ENCODE assay signal across 14 cellular contexts in the genomic region with DNA sequence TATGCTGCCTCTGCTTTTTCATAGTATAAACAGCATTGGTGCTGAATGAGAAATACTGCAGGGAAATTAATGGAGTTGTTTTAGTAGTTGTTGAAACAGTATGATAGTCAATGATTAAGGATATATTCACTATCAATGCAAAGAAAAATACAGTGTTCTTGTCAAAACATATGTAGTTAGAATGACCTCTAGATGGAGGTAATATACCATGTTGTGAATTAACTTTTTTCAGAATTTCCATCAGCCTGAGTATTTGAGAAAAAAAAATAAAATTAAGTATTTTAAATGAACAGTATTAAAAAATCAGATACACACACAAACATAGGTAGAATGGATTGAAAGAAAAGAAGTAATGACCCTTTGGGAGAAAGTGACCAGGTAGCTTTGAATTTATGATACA. TPM values are rescaled to one million over a fixed set of nuclear protein-coding genes. Genes with fewer than 3 reads are reported as not detected.
DNase-seq lines count a peak whose midpoint lies in the region; ATAC-seq and TF ChIP-seq lines count a peak whose summit lies in the region.
"Had no signal": no experiment of that assay in that cellular context is flagged by ENCODE, and none has a peak within 500 bp of the region (broad histone marks: within the 10 kb centered on the region; RNA-seq: fewer than 3 reads in every experiment).

No MANE protein-coding gene starts in this region.

- H3K4me3 ChIP-seq in esophagus squamous epithelium = no peak overlapping the region
- H3K4me3 ChIP-seq: SJSA1 had no signal

- intact Hi-C loops in esophagus squamous epithelium (cut with DNase I) = loop anchor here (5.0 kb wide), 1 partner anchor 288 kb away; no protein-coding TSS in a partner anchor

- no peaks in the 10 kb centered on the region for H3K27me3 Mint-ChIP-seq in brain
- H3K27me3 Mint-ChIP-seq: activated naive CD4-positive, alpha-beta T cell treated with anti-CD3 and anti-CD28 coated beads, Interleukin-2, amount 50 U/mL, for 24 hours had no signal

- peak; percentile 53 to 63 for TF ChIP-seq CTCF in brain (conservative IDR thresholded peaks at IDR 0.05)
- peak in 2 of 6 experiments; percentile 13 to 18 for TF ChIP-seq CTCF in esophagus squamous epithelium (IDR thresholded peaks at IDR 0.05)

- H3K9me3 Mint-ChIP-seq in brain = peaks cover 0 to 4% (median 0%) of the 10 kb centered on the region in 5 experiments
- H3K9me3 Mint-ChIP-seq: activated naive CD4-positive, alpha-beta T cell treated with anti-CD3 and anti-CD28 coated beads, Interleukin-2, amount 50 U/mL, for 24 hours had no signal

- no peaks in the 10 kb centered on the region for H3K9me3 ChIP-seq in esophagus squamous epithelium
- H3K9me3 ChIP-seq: neutrophil, SJSA1 had no signal

- H3K4me1 ChIP-seq in esophagus squamous epithelium = peaks cover 0 to 4% (median 0%) of the 10 kb centered on the region in 3 donors

- H3K36me3 ChIP-seq in esophagus squamous epithelium = no peaks in the 10 kb centered on the region
- H3K36me3 ChIP-seq: neutrophil, SJSA1 had no signal

- no peak for TF ChIP-seq POLR2A in esophagus squamous epithelium (IDR thresholded peaks at IDR 0.05)

- H3K4me3 Mint-ChIP-seq in brain = no peak overlapping the region
- H3K4me3 Mint-ChIP-seq: activated naive CD4-positive, alpha-beta T cell treated with anti-CD3 and anti-CD28 coated beads, Interleukin-2, amount 50 U/mL, for 24 hours had no signal

- H3K27ac Mint-ChIP-seq in brain = no peak overlapping the region
- H3K27ac Mint-ChIP-seq: activated naive CD4-positive, alpha-beta T cell treated with anti-CD3 and anti-CD28 coated beads, Interleukin-2, amount 50 U/mL, for 24 hours had no signal

- H3K27me3 ChIP-seq in esophagus squamous epithelium = no peaks in the 10 kb centered on the region
- H3K27me3 ChIP-seq: SJSA1 had no signal

- DNase-seq in EH (ENCODE audit: low read depth) = peak; percentile 8
- DNase-seq in Kasumi-1 (lab: John Stamatoyannopoulos, UW) = peak; percentile 11 to 26
- peak; percentile 26 for DNase-seq in myocyte (ENCODE audit: low read depth)
- no peak for DNase-seq in NCI-H446 treated with DMSO at 0.1 percent for 48 hours (lab: John Stamatoyannopoulos, UW)
- no peak for DNase-seq in COR-L47 (lab: John Stamatoyannopoulos, UW)
- DNase-seq in esophagus squamous epithelium (lab: John Stamatoyannopoulos, UW) = no peak
- DNase-seq: activated CD4-positive, alpha-beta T cell treated with anti-CD3 and anti-CD28 coated beads for 4 hours; DMS79; effector memory CD4-positive, alpha-beta T cell had no signal

- no peak overlapping the region for H3K27ac ChIP-seq in esophagus squamous epithelium
- H3K27ac ChIP-seq: neutrophil, SJSA1 had no signal

- H3K36me3 Mint-ChIP-seq in brain = no peaks in the 10 kb centered on the region

- peaks cover 6% of the 10 kb centered on the region for H3K4me1 Mint-ChIP-seq in brain

- ATAC-seq in HG02973 (IDR thresholded peaks at IDR 0.05; ENCODE audit: unreplicated experiment) = no peak

RNA-seq across cellular contexts. Expression of a gene that starts 59.5 kb away (rescaled TPM):
- 0.53 TPM for polyA plus RNA-seq in brain (ENCODE audit: insufficient read depth, low read depth, low replicate concordance)
- total RNA-seq in myocyte (23.2 and 26.3 TPM in 2 replicates), esophagus squamous epithelium (1 to 10 TPM; 3.4 to 7.8 (median 4.7) TPM)
- 13.1 TPM for polyA plus RNA-seq in myocyte (2012)

Comparison
In these comparisons a context has a peak if more than half of its experiments do, and no peak if none do; other contexts are left out.
1. DNase-seq: peak in EH (single experiment), Kasumi-1 (2 of 2) and myocyte (single experiment); none in NCI-H446 treated with DMSO at 0.1 percent for 48 hours (single experiment), COR-L47 (single experiment) and esophagus squamous epithelium (single experiment).